ENCODE assay signal across 1 cellular context in genomic region chr6:25652007-25652515, GRCh38.
TF ChIP-seq lines count a peak whose summit lies in the region.

Gene SCGN, plus strand, starts transcription at chr6:25652215. Its CDS starts 189 bp downstream, at chr6:25652404.

TF ChIP-seq in K562, 482 proteins besides CTCF, POLR2A, EP300 and RAD21 (continued from another document and continues in another):
- TF ChIP-seq ZNF592 (IDR thresholded peaks at IDR 0.05) = no peak
- TF ChIP-seq ZNF639 (CRISPR knock-in tag; conservative IDR thresholded peaks at IDR 0.05 in 1 of 2, IDR thresholded peaks at IDR 0.05 in 1 of 2) = peak in 1 of 2 experiments; percentile 56; a peak in 1 of 4 replicates
- no peak for TF ChIP-seq GATAD2A (IDR thresholded peaks at IDR 0.05)
- peak; percentile 28 for TF ChIP-seq CXXC5 (CRISPR knock-in tag; IDR thresholded peaks at IDR 0.05)
- TF ChIP-seq FOXA1 (IDR thresholded peaks at IDR 0.05; ENCODE audit: borderline replicate concordance) = no peak
- TF ChIP-seq SPI1 (IDR thresholded peaks at IDR 0.05; ENCODE audit: borderline replicate concordance, low read depth, low read length) = no peak
- TF ChIP-seq EZH2 (IDR thresholded peaks at IDR 0.05; ENCODE audit: borderline replicate concordance, low read depth, low read length) = no peak
- no peak for TF ChIP-seq ZNF282 (CRISPR knock-in tag; IDR thresholded peaks at IDR 0.05)
- TF ChIP-seq ZNF274 (IDR thresholded peaks at IDR 0.05; ENCODE audit: borderline replicate concordance, low read depth, low read length) = no peak
- TF ChIP-seq ZSCAN29 (IDR thresholded peaks at IDR 0.05) = peak; percentile 57; the same call in 1 of the 2 replicates
- no peak for TF ChIP-seq CGGBP1 (CRISPR knock-in tag; IDR thresholded peaks at IDR 0.05)
- TF ChIP-seq HMG20B (CRISPR knock-in tag; IDR thresholded peaks at IDR 0.05) = no peak
- no peak for TF ChIP-seq CBX2 (IDR thresholded peaks at IDR 0.05; ENCODE audit: insufficient read depth, low read length, poor library complexity, severe bottlenecking)
- TF ChIP-seq RBFOX2 (IDR thresholded peaks at IDR 0.05; ENCODE audit: low read depth, low read length) = no peak
- TF ChIP-seq TARDBP (IDR thresholded peaks at IDR 0.05) = no peak
- no peak for TF ChIP-seq ZC3H4 (CRISPR knock-in tag; IDR thresholded peaks at IDR 0.05; ENCODE audit: borderline replicate concordance)
- peak; percentile 48; the same call in 1 of the 2 replicates for TF ChIP-seq TFAP4 (CRISPR knock-in tag; IDR thresholded peaks at IDR 0.05; ENCODE audit: borderline replicate concordance)
- TF ChIP-seq THRB (CRISPR knock-in tag; conservative IDR thresholded peaks at IDR 0.05) = no peak
- TF ChIP-seq KLF16 (IDR thresholded peaks at IDR 0.05) = no peak
- no peak for TF ChIP-seq RBM25 (IDR thresholded peaks at IDR 0.05; ENCODE audit: low read depth, low read length, severe bottlenecking)
- TF ChIP-seq NR2C1 (IDR thresholded peaks at IDR 0.05) = no peak
- 0 out of 2 replicates have a peak, but pooled peaks have one; percentile 8 for TF ChIP-seq NR2C1 (tag; IDR thresholded peaks at IDR 0.05)
- no peak for TF ChIP-seq SMAD4 (CRISPR knock-in tag; conservative IDR thresholded peaks at IDR 0.05)
- no peak for TF ChIP-seq ID3 (CRISPR knock-in tag; IDR thresholded peaks at IDR 0.05)
- no peak for TF ChIP-seq ID3 (tag; IDR thresholded peaks at IDR 0.05)
- no peak for TF ChIP-seq KDM5B (IDR thresholded peaks at IDR 0.05; ENCODE audit: insufficient replicate concordance, low read depth, low read length)
- TF ChIP-seq ZNF589 (CRISPR knock-in tag; IDR thresholded peaks at IDR 0.05; ENCODE audit: low read depth) = no peak
- TF ChIP-seq ZNF407 (IDR thresholded peaks at IDR 0.05; ENCODE audit: low read depth) = no peak
- TF ChIP-seq NRF1 (conservative IDR thresholded peaks at IDR 0.05 in 1 of 2, IDR thresholded peaks at IDR 0.05 in 1 of 2) = no peak
- TF ChIP-seq SIN3B (IDR thresholded peaks at IDR 0.05; ENCODE audit: low read depth) = no peak
- no peak for TF ChIP-seq CAMTA2 (CRISPR knock-in tag; conservative IDR thresholded peaks at IDR 0.05)
- no peak for TF ChIP-seq SMAD1 (IDR thresholded peaks at IDR 0.05; ENCODE audit: low read depth, low read length, partially characterized antibody)
- no peak for TF ChIP-seq ZNF586 (CRISPR knock-in tag; conservative IDR thresholded peaks at IDR 0.05)
- TF ChIP-seq ZBTB17 (CRISPR knock-in tag; IDR thresholded peaks at IDR 0.05) = peak; percentile 39; the same call in 1 of the 2 replicates
- TF ChIP-seq RNF2 (IDR thresholded peaks at IDR 0.05) = no peak
- peak in 1 of 3 experiments; percentile 54; a peak in 2 of 6 replicates for TF ChIP-seq ZBTB11 (CRISPR knock-in tag; IDR thresholded peaks at IDR 0.05)
- TF ChIP-seq NKRF (IDR thresholded peaks at IDR 0.05; ENCODE audit: borderline replicate concordance) = no peak
- no peak for TF ChIP-seq CBX1 (IDR thresholded peaks at IDR 0.05; ENCODE audit: low read depth)
